8 cellular contexts compared by ENCODE assay signal in the genomic region with DNA sequence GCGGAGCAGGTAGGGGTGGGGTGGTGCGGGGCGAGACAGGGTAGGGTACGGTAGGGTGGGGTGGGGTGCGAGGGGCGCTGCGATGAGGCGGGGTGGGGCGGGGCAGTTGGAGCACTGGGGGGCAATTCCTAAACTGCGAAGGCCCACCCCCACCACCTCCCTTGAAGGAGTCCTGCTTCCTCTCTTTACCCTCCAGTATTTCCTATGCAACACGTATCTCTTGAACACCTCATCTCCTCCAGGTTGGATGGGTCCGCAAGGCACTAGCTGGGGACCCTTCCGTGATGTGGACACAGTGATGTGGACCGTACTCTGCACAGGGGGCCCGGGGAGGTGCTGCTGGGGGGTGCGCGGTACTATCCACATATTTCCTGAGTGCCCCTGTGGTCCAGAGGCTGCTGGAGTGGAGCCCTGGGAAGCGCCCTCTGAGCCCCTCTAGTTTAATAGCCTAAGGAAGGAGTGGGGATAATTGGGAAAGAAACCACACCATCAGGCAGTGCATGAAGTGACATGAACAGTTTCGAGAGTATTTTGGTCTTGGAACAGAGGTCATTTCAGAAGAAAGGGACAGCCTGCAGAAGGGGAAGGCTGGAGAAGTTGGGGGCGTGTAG. TPM values are rescaled to one million over a fixed set of nuclear protein-coding genes. Genes with fewer than 3 reads are reported as not detected.
DNase-seq lines count a peak whose midpoint lies in the region; ATAC-seq, FAIRE-seq and TF ChIP-seq lines count a peak whose summit lies in the region.

No MANE protein-coding gene starts in this region.

- POLR2A ChIA-PET in HepG2 (lab: Yijun Ruan, JAX): interaction anchor here (1.1 kb wide), 1 partner anchor 12 kb away, joined by 3 read pairs; no protein-coding TSS in a partner anchor

- BruUV-seq in HepG2 (replicated peaks; lab: Mats Ljungman, UMichigan): no TSS peak

- peaks cover 35% of the 10 kb centered on the region for H3K4me1 ChIP-seq in HepG2 (ENCODE audit: insufficient read depth, low read length)

- TF ChIP-seq RAD21 in HepG2 (CRISPR knock-in tag; IDR thresholded peaks at IDR 0.05): no peak

- no peak for TF ChIP-seq CTCF in brain (conservative IDR thresholded peaks at IDR 0.05)
- TF ChIP-seq CTCF in HepG2 (CRISPR knock-in tag; IDR thresholded peaks at IDR 0.05): no peak
- no peak for TF ChIP-seq CTCF in type B pancreatic cell (conservative IDR thresholded peaks at IDR 0.05)
- no peak for TF ChIP-seq CTCF in omental fat pad (IDR thresholded peaks at IDR 0.05)

- in situ Hi-C loops in HepG2 (cut with HindIII; ENCODE audit: extremely low pct_ligation_motif_present, low pct_unique_long_range_greater_than_20kb): loop anchor here (5.0 to 10.0 kb wide), 2 partner anchors 212 to 220 kb away; no protein-coding TSS in a partner anchor

- CTCF ChIA-PET in activated naive CD4-positive, alpha-beta T cell treated with anti-CD3 and anti-CD28 coated beads for 36 hours (lab: Charles Lee): interaction anchor here (0.9 to 2.5 kb wide), 5 partner anchors 10 to 293 kb away, joined by 3 to 8 read pairs (median 4); no protein-coding TSS in a partner anchor
- CTCF ChIA-PET in HepG2 (lab: Yijun Ruan, JAX; ENCODE audit: low intra/inter-chr PET ratio, low total read pairs): interaction anchor here (1.3 kb wide), 1 partner anchor 212 kb away, joined by 3 read pairs; no protein-coding TSS in a partner anchor

- no peak overlapping the region for H3K27ac ChIP-seq in HepG2 (ENCODE audit: extremely low read length, insufficient read depth, low read length)

- no peaks in the 10 kb centered on the region for H4K20me1 ChIP-seq in HepG2 (ENCODE audit: insufficient read depth, low read length)

- H3K27ac Mint-ChIP-seq in activated naive CD4-positive, alpha-beta T cell treated with anti-CD3 and anti-CD28 coated beads for 36 hours: no peak overlapping the region
- H3K27ac Mint-ChIP-seq in brain (peak overlapping the region in 4 of 5 experiments; percentile 74 to 92 (median 80)), type B pancreatic cell (no peak overlapping the region)

- H3K36me3 Mint-ChIP-seq in activated naive CD4-positive, alpha-beta T cell treated with anti-CD3 and anti-CD28 coated beads for 36 hours (ENCODE audit: low read depth): no peaks in the 10 kb centered on the region
- H3K36me3 Mint-ChIP-seq in brain (peaks cover 5% of the 10 kb centered on the region), type B pancreatic cell (no peaks in the 10 kb centered on the region)

- TF ChIP-seq EP300 in HepG2 (IDR thresholded peaks at IDR 0.05; ENCODE audit: low read depth in 2 of 2, low read length in 2 of 2) (no peak), HepG2 (CRISPR knock-in tag; IDR thresholded peaks at IDR 0.05; ENCODE audit: borderline replicate concordance) (no peak)

- peaks cover 5% of the 10 kb centered on the region for H3K4me1 Mint-ChIP-seq in activated naive CD4-positive, alpha-beta T cell treated with anti-CD3 and anti-CD28 coated beads for 36 hours (ENCODE audit: low read depth)
- H3K4me1 Mint-ChIP-seq in brain (peaks cover 41% of the 10 kb centered on the region), type B pancreatic cell (ENCODE audit: unreplicated experiment) (peaks cover 12% of the 10 kb centered on the region)

- 16% methylated on average over 19 of the region's 20 CpGs for WGBS in HepG2 (ENCODE audit: low lambda C conversion rate)

- H3K4me3 Mint-ChIP-seq in activated naive CD4-positive, alpha-beta T cell treated with anti-CD3 and anti-CD28 coated beads for 36 hours: peak overlapping the region; percentile 65
- peak overlapping the region; percentile 83 to 90 (median 85) for H3K4me3 Mint-ChIP-seq in brain
- H3K4me3 Mint-ChIP-seq in type B pancreatic cell: peak overlapping the region; percentile 80

- no peak overlapping the region for H3K9ac ChIP-seq in HepG2 (ENCODE audit: insufficient read depth, low read depth, low read length)

- peak; percentile 50 for ATAC-seq in HepG2
- ATAC-seq in omental fat pad (ENCODE audit: low FRiP score): no peak
- no peak for ATAC-seq in GM19467 (IDR thresholded peaks at IDR 0.05; ENCODE audit: unreplicated experiment)

- H3K4me3 ChIP-seq in HepG2 (replicated peaks in 1 of 3; ENCODE audit: insufficient read depth in 1 of 3, low read depth in 2 of 3, low read length in 3 of 3): peak overlapping the region; percentile 11 to 48 (median 43); a peak in 4 of 6 replicates

- no peak for TF ChIP-seq POLR2A in HepG2 (IDR thresholded peaks at IDR 0.05; ENCODE audit: insufficient read depth in 1 of 2, low read depth in 2 of 2, low read length in 2 of 2)

- no peaks in the 10 kb centered on the region for H3K9me3 Mint-ChIP-seq in activated naive CD4-positive, alpha-beta T cell treated with anti-CD3 and anti-CD28 coated beads for 36 hours
- H3K9me3 Mint-ChIP-seq in brain (peaks cover 0 to 2% (median 0%) of the 10 kb centered on the region in 5 experiments), type B pancreatic cell (no peaks in the 10 kb centered on the region)

- no peaks in the 10 kb centered on the region for H3K79me2 ChIP-seq in HepG2 (ENCODE audit: insufficient read depth, low read length)

- H3K4me2 ChIP-seq in HepG2 (ENCODE audit: low read depth, low read length): peak overlapping the region; percentile 69

- FAIRE-seq in HepG2 (lab: Jason Lieb, UNC): no peak

- H3K27me3 Mint-ChIP-seq in activated naive CD4-positive, alpha-beta T cell treated with anti-CD3 and anti-CD28 coated beads for 36 hours (ENCODE audit: low read depth): peaks cover 10% of the 10 kb centered on the region
- H3K27me3 Mint-ChIP-seq in brain (peaks cover 5% of the 10 kb centered on the region), type B pancreatic cell (peaks cover 21% of the 10 kb centered on the region)

- H3K9me3 ChIP-seq in HepG2 (ENCODE audit: low read length): no peaks in the 10 kb centered on the region

- H3K27me3 ChIP-seq in HepG2 (ENCODE audit: control insufficient read depth in 1 of 2, insufficient read depth in 2 of 2, low read length in 2 of 2): no peaks in the 10 kb centered on the region

- DNase-seq in activated naive CD4-positive, alpha-beta T cell treated with anti-CD3 and anti-CD28 coated beads for 36 hours: no peak
- no peak for DNase-seq in activated naive CD4-positive, alpha-beta T cell treated with Interleukin-2 at 50 U/mL for 16 hours
- DNase-seq in HepG2 (ENCODE audit: low spot score) (no peak), type B pancreatic cell (ENCODE audit: extremely low spot score, unreplicated experiment) (no peak), omental fat pad (ENCODE audit: low spot score) (no peak), COLO668 (lab: John Stamatoyannopoulos, UW; ENCODE audit: unreplicated experiment) (no peak)

- H3K36me3 ChIP-seq in HepG2 (replicated peaks in 1 of 2; ENCODE audit: control insufficient read depth in 1 of 2, insufficient read depth in 2 of 2, low read length in 2 of 2): no peaks in the 10 kb centered on the region

- no peak overlapping the region for H2AFZ ChIP-seq in HepG2 (ENCODE audit: low read length)

- intact Hi-C loops in activated naive CD4-positive, alpha-beta T cell treated with anti-CD3 and anti-CD28 coated beads for 36 hours (cut with micrococcal nuclease): loop anchor here (1.0 to 10.0 kb wide), 8 partner anchors 69 to 898 kb away; a partner anchor contains a TSS
- intact Hi-C loops in HepG2 (cut with micrococcal nuclease; ENCODE audit: unreplicated experiment): no loop called here

TF ChIP-seq in HepG2, 621 proteins besides CTCF, POLR2A, EP300 and RAD21 (continues in another document):
- TF ChIP-seq, protein P1, sequence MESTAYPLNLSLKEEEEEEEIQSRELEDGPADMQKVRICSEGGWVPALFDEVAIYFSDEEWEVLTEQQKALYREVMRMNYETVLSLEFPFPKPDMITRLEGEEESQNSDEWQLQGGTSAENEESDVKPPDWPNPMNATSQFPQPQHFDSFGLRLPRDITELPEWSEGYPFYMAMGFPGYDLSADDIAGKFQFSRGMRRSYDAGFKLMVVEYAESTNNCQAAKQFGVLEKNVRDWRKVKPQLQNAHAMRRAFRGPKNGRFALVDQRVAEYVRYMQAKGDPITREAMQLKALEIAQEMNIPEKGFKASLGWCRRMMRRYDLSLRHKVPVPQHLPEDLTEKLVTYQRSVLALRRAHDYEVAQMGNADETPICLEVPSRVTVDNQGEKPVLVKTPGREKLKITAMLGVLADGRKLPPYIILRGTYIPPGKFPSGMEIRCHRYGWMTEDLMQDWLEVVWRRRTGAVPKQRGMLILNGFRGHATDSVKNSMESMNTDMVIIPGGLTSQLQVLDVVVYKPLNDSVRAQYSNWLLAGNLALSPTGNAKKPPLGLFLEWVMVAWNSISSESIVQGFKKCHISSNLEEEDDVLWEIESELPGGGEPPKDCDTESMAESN (CRISPR knock-in tag; conservative IDR thresholded peaks at IDR 0.05): 0 out of 2 replicates have a peak, but pooled peaks have one; percentile 2
- TF ChIP-seq ZSCAN25 (CRISPR knock-in tag; IDR thresholded peaks at IDR 0.05): peak; percentile 74

RNA-seq across cellular contexts. Expression of a gene that starts 1.1 kb away (rescaled TPM):
- total RNA-seq in activated naive CD4-positive, alpha-beta T cell treated with anti-CD3 and anti-CD28 coated beads for 36 hours: under 1 TPM in 1 of 2 experiments, not detected in 1; 0.20 TPM
- polyA plus RNA-seq in brain (ENCODE audit: insufficient read depth, low read depth, low replicate concordance): 17.0 TPM
- total RNA-seq in HepG2 (2016; rRNA removed; fragmentation: Illumina TruSeq; extraction: Trizol): 1.6 and 2.2 TPM in 2 replicates
- total RNA-seq in HepG2 (2016; cell fraction: cytosol; rRNA removed; fragmentation: Illumina TruSeq; extraction: Trizol; ENCODE audit: low read depth): 1.9 and 2.3 TPM in 2 replicates
- 0.95 and 1.8 TPM in 2 replicates for total RNA-seq in HepG2 (2016; cell fraction: insoluble cytoplasmic fraction; rRNA removed; fragmentation: Illumina TruSeq; extraction: Trizol)
- 3.9 and 4.7 TPM in 2 replicates for total RNA-seq in HepG2 (2016; cell fraction: membrane; rRNA removed; fragmentation: Illumina TruSeq; extraction: Trizol)
- 1.3 and 1.7 TPM in 2 replicates for total RNA-seq in HepG2 (2016; cell fraction: nucleus; rRNA removed; fragmentation: Illumina TruSeq; extraction: Trizol)
- 1.0 and 1.1 TPM in 2 replicates for polyA plus RNA-seq in HepG2 (2011; rRNA removed)
- polyA plus RNA-seq in HepG2 (2011; cell fraction: cytosol; rRNA removed): 0.98 and 1.1 TPM in 2 replicates
- polyA plus RNA-seq in HepG2 (2011; cell fraction: nucleus; rRNA removed): 1.6 and 2.2 TPM in 2 replicates
- polyA plus RNA-seq in HepG2 (2012): 6.7 and 7.8 TPM in 2 replicates
- polyA plus RNA-seq in HepG2 (2016; cell fraction: cytosol; fragmentation: Illumina TruSeq; extraction: Trizol; ENCODE audit: low read depth): 3.0 and 3.3 TPM in 2 replicates
- 1.5 and 2.0 TPM in 2 replicates for polyA plus RNA-seq in HepG2 (2016; cell fraction: insoluble cytoplasmic fraction; fragmentation: Illumina TruSeq; extraction: Trizol; ENCODE audit: low read depth)
- polyA plus RNA-seq in HepG2 (2016; cell fraction: membrane; fragmentation: Illumina TruSeq; extraction: Trizol; ENCODE audit: low read depth): 3.2 and 4.2 TPM in 2 replicates
- 2.4 and 3.1 TPM in 2 replicates for polyA plus RNA-seq in HepG2 (2016; cell fraction: nucleus; fragmentation: Illumina TruSeq; extraction: Trizol; ENCODE audit: insufficient read depth, low read depth)
- 0.60 TPM in 1 of 2 replicates, not detected in the other for polyA minus RNA-seq in HepG2 (2011; rRNA and poly(A)+ RNA removed; ENCODE audit: low replicate concordance)
- polyA minus RNA-seq in HepG2 (2011; cell fraction: cytosol; rRNA and poly(A)+ RNA removed): 0.59 and 0.62 TPM in 2 replicates
- polyA minus RNA-seq in HepG2 (2011; cell fraction: nucleus; rRNA and poly(A)+ RNA removed): 0.75 and 0.90 TPM in 2 replicates
- 1.5 and 6.3 TPM in 2 replicates for total RNA-seq in type B pancreatic cell (ENCODE audit: low replicate concordance)
- total RNA-seq in omental fat pad: 1 to 10 TPM; 2.1 to 3.5 (median 2.5) TPM

Comparison
In these comparisons a context has a peak if more than half of its experiments do, and no peak if none do; other contexts are left out.
1. H3K27ac Mint-ChIP-seq: peak in brain (4 of 5); none in activated naive CD4-positive, alpha-beta T cell treated with anti-CD3 and anti-CD28 coated beads for 36 hours (single experiment) and type B pancreatic cell (single experiment).
2. Peak in every context shown above with its lines, with median percentiles within 50 percentile points of each other: H3K4me3 Mint-ChIP-seq.